Comparison of ENCODE assay signal across 1 cellular context in genomic region chr1:921011-921837, GRCh38.
TF ChIP-seq lines count a peak whose summit lies in the region.

No MANE protein-coding gene starts in this region.

TF ChIP-seq in K562, 482 proteins besides CTCF, POLR2A, EP300 and RAD21 (continued from another document and continues in another):
- TF ChIP-seq ZNF407 (IDR thresholded peaks at IDR 0.05; ENCODE audit: low read depth) (no peak), FIP1L1 (IDR thresholded peaks at IDR 0.05; ENCODE audit: low read depth, low read length, poor library complexity, severe bottlenecking) (peak; percentile 86), ERF (CRISPR knock-in tag; IDR thresholded peaks at IDR 0.05) (no peak), ZNF764 (CRISPR knock-in tag; IDR thresholded peaks at IDR 0.05; ENCODE audit: low read depth) (no peak), TCF7 (IDR thresholded peaks at IDR 0.05; ENCODE audit: borderline replicate concordance) (no peak), ZNF263 (CRISPR knock-in tag; IDR thresholded peaks at IDR 0.05; ENCODE audit: borderline replicate concordance) (no peak), ZC3H4 (CRISPR knock-in tag; IDR thresholded peaks at IDR 0.05; ENCODE audit: borderline replicate concordance) (no peak), ZFPM2 (CRISPR knock-in tag; IDR thresholded peaks at IDR 0.05) (no peak), CHD2 (IDR thresholded peaks at IDR 0.05; ENCODE audit: low read depth, low read length) (no peak), ILK (tag; IDR thresholded peaks at IDR 0.05; ENCODE audit: borderline replicate concordance, low read depth) (no peak), ZNF134 (CRISPR knock-in tag; conservative IDR thresholded peaks at IDR 0.05) (no peak), ZNF282 (CRISPR knock-in tag; IDR thresholded peaks at IDR 0.05) (no peak), NFE2L1 (tag; IDR thresholded peaks at IDR 0.05; ENCODE audit: borderline replicate concordance, low read depth) (no peak), SOX6 (IDR thresholded peaks at IDR 0.05) (peak; percentile 46; the same call in 1 of the 2 replicates), ZNF140 (CRISPR knock-in tag; IDR thresholded peaks at IDR 0.05) (no peak), SPI1 (IDR thresholded peaks at IDR 0.05; ENCODE audit: borderline replicate concordance, low read depth, low read length) (no peak), IFI16 (CRISPR knock-in tag; IDR thresholded peaks at IDR 0.05) (no peak), ZNF3 (CRISPR knock-in tag; IDR thresholded peaks at IDR 0.05) (no peak), CTCFL (IDR thresholded peaks at IDR 0.05; ENCODE audit: borderline replicate concordance, insufficient read depth, low read depth, low read length, poor library complexity, severe bottlenecking) (peak; percentile 94), SMC3 (conservative IDR thresholded peaks at IDR 0.05; ENCODE audit: insufficient read depth, low read depth, low read length) (peak; percentile 31; the same call in 1 of the 2 replicates), SMARCA5 (IDR thresholded peaks at IDR 0.05) (no peak), CREB1 (IDR thresholded peaks at IDR 0.05) (no peak; the same call in none of the 2 replicates), CREB1 (CRISPR knock-in tag; IDR thresholded peaks at IDR 0.05) (no peak), SUPT5H (IDR thresholded peaks at IDR 0.05) (no peak), ZNF449 (CRISPR knock-in tag; IDR thresholded peaks at IDR 0.05) (no peak), E2F4 (CRISPR knock-in tag; IDR thresholded peaks at IDR 0.05; ENCODE audit: low read depth) (no peak)
- TF ChIP-seq, protein P1, sequence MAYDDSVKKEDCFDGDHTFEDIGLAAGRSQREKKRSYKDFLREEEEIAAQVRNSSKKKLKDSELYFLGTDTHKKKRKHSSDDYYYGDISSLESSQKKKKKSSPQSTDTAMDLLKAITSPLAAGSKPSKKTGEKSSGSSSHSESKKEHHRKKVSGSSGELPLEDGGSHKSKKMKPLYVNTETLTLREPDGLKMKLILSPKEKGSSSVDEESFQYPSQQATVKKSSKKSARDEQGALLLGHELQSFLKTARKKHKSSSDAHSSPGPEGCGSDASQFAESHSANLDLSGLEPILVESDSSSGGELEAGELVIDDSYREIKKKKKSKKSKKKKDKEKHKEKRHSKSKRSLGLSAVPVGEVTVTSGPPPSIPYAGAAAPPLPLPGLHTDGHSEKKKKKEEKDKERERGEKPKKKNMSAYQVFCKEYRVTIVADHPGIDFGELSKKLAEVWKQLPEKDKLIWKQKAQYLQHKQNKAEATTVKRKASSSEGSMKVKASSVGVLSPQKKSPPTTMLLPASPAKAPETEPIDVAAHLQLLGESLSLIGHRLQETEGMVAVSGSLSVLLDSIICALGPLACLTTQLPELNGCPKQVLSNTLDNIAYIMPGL (CRISPR knock-in tag; IDR thresholded peaks at IDR 0.05) = no peak
- TF ChIP-seq, protein P2, sequence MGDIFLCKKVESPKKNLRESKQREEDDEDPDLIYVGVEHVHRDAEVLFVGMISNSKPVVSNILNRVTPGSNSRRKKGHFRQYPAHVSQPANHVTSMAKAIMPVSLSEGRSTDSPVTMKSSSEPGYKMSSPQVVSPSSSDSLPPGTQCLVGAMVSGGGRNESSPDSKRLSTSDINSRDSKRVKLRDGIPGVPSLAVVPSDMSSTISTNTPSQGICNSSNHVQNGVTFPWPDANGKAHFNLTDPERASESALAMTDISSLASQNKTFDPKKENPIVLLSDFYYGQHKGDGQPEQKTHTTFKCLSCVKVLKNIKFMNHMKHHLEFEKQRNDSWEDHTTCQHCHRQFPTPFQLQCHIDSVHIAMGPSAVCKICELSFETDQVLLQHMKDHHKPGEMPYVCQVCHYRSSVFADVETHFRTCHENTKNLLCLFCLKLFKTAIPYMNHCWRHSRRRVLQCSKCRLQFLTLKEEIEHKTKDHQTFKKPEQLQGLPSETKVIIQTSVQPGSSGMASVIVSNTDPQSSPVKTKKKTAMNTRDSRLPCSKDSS (IDR thresholded peaks at IDR 0.05; ENCODE audit: low read depth, partially characterized antibody) = no peak
- TF ChIP-seq, protein P3, sequence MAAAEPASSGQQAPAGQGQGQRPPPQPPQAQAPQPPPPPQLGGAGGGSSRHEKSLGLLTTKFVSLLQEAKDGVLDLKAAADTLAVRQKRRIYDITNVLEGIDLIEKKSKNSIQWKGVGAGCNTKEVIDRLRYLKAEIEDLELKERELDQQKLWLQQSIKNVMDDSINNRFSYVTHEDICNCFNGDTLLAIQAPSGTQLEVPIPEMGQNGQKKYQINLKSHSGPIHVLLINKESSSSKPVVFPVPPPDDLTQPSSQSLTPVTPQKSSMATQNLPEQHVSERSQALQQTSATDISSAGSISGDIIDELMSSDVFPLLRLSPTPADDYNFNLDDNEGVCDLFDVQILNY (CRISPR knock-in tag; IDR thresholded peaks at IDR 0.05) = no peak
- TF ChIP-seq, protein P4, sequence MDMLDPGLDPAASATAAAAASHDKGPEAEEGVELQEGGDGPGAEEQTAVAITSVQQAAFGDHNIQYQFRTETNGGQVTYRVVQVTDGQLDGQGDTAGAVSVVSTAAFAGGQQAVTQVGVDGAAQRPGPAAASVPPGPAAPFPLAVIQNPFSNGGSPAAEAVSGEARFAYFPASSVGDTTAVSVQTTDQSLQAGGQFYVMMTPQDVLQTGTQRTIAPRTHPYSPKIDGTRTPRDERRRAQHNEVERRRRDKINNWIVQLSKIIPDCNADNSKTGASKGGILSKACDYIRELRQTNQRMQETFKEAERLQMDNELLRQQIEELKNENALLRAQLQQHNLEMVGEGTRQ (CRISPR knock-in tag; IDR thresholded peaks at IDR 0.05) = no peak
- TF ChIP-seq, protein P5, sequence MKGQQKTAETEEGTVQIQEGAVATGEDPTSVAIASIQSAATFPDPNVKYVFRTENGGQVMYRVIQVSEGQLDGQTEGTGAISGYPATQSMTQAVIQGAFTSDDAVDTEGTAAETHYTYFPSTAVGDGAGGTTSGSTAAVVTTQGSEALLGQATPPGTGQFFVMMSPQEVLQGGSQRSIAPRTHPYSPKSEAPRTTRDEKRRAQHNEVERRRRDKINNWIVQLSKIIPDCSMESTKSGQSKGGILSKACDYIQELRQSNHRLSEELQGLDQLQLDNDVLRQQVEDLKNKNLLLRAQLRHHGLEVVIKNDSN (CRISPR knock-in tag; IDR thresholded peaks at IDR 0.05) = no peak
- TF ChIP-seq, protein P6, sequence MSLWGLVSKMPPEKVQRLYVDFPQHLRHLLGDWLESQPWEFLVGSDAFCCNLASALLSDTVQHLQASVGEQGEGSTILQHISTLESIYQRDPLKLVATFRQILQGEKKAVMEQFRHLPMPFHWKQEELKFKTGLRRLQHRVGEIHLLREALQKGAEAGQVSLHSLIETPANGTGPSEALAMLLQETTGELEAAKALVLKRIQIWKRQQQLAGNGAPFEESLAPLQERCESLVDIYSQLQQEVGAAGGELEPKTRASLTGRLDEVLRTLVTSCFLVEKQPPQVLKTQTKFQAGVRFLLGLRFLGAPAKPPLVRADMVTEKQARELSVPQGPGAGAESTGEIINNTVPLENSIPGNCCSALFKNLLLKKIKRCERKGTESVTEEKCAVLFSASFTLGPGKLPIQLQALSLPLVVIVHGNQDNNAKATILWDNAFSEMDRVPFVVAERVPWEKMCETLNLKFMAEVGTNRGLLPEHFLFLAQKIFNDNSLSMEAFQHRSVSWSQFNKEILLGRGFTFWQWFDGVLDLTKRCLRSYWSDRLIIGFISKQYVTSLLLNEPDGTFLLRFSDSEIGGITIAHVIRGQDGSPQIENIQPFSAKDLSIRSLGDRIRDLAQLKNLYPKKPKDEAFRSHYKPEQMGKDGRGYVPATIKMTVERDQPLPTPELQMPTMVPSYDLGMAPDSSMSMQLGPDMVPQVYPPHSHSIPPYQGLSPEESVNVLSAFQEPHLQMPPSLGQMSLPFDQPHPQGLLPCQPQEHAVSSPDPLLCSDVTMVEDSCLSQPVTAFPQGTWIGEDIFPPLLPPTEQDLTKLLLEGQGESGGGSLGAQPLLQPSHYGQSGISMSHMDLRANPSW (CRISPR knock-in tag; IDR thresholded peaks at IDR 0.05) = no peak
